ENCODE assay signal across 8 cellular contexts in genomic region chr11:72722050-72722748, GRCh38. TPM values are rescaled to one million over a fixed set of nuclear protein-coding genes. Genes with fewer than 3 reads are reported as not detected.
DNase-seq lines count a peak whose midpoint lies in the region; ATAC-seq and TF ChIP-seq lines count a peak whose summit lies in the region.

No MANE protein-coding gene starts in this region.

- peak; percentile 79 for TF ChIP-seq POLR2A in erythroblast (IDR thresholded peaks at IDR 0.05; ENCODE audit: low read length)

- H3K36me3 ChIP-seq in HUES6 (ENCODE audit: control insufficient read depth, insufficient read depth, low read length), result peaks cover 38% of the 10 kb centered on the region

- peak; percentile 78 for ATAC-seq in GM21447 (IDR thresholded peaks at IDR 0.05; ENCODE audit: unreplicated experiment)
- peak; percentile 87 to 88 for ATAC-seq in naive B cell (ENCODE audit: low read depth in 2 of 2)

- H3K4me3 ChIP-seq in HUES6 (ENCODE audit: low read depth, low read length), result no peak overlapping the region

- no peaks in the 10 kb centered on the region for H3K9me3 Mint-ChIP-seq in naive B cell

- H3K27ac Mint-ChIP-seq in naive B cell, result peak overlapping the region; percentile 90 to 98 (median 97)

- H3K27me3 ChIP-seq in HUES6 (ENCODE audit: control insufficient read depth, insufficient read depth, low read length), result no peaks in the 10 kb centered on the region

- peak overlapping the region; percentile 40 for H3K9ac ChIP-seq in HUES6 (ENCODE audit: low read length)

- peak overlapping the region; percentile 83 to 99 (median 92) for H3K4me3 Mint-ChIP-seq in naive B cell

- H3K27ac ChIP-seq in HUES6 (ENCODE audit: low read depth, low read length), result no peak overlapping the region

- peaks cover 17% of the 10 kb centered on the region for H3K4me1 ChIP-seq in HUES6 (ENCODE audit: control insufficient read depth, insufficient read depth, low read length)

- no peaks in the 10 kb centered on the region for H3K27me3 Mint-ChIP-seq in naive B cell

- peaks cover 70 to 83% (median 70%) of the 10 kb centered on the region in 3 donors for H3K4me1 Mint-ChIP-seq in naive B cell

- DNase-seq in DMS 273 (lab: John Stamatoyannopoulos, UW; ENCODE audit: unreplicated experiment) (peak; percentile 89), OCI-M2 (lab: John Stamatoyannopoulos, UW; ENCODE audit: unreplicated experiment) (peak; percentile 63), activated T-cell treated with anti-CD3 and anti-CD28 coated beads for 48 hours (ENCODE audit: low read depth) (peak; percentile 74), erythroblast (lab: John Stamatoyannopoulos, UW) (peak; percentile 90 to 93), naive B cell (peak; percentile 88)
- DNase-seq in stimulated activated CD8-positive, alpha-beta memory T cell treated with anti-CD3 and anti-CD28 coated beads, Interleukin-7, amount 100 ng/mL, for 4 hours (ENCODE audit: low read depth in 2 of 2), result peak; percentile 75

- H3K9me3 ChIP-seq in HUES6 (ENCODE audit: control insufficient read depth, insufficient read depth, low read depth, low read length), result no peaks in the 10 kb centered on the region

- peaks cover 0 to under 1% of the 10 kb centered on the region in 2 donors for H3K36me3 Mint-ChIP-seq in naive B cell

RNA-seq across cellular contexts. Expression of gene ARAP1, which starts 30.0 kb away (rescaled TPM):
- polyA plus RNA-seq in naive B cell (ENCODE audit: low read depth in 6 of 6), result 10 to 100 TPM in 5 of 6 donors, 1 to 10 TPM in 1; 3.3 to 30.2 (median 14.0) TPM

RNA-seq across cellular contexts. Expression of gene PDE2A, which starts 48.0 kb away (rescaled TPM):
- under 1 TPM in 3 of 6 donors, not detected in 3; 0.18 to 0.44 (median 0.36) TPM for polyA plus RNA-seq in naive B cell (ENCODE audit: low read depth in 6 of 6)
